8 cellular contexts compared by ENCODE assay signal in genomic region chr10:95467642-95468041, GRCh38.
DNase-seq lines count a peak whose midpoint lies in the region; TF ChIP-seq lines count a peak whose summit lies in the region.
"Not testable (repeated sequence)": the region's sequence is repeated elsewhere in the genome, so short reads cannot be mapped to it uniquely, and the experiment has no call there.

No MANE protein-coding gene starts in this region.

- not testable (repeated sequence) for TF ChIP-seq CTCF in MCF 10A (IDR thresholded peaks at IDR 0.05; ENCODE audit: unreplicated experiment); esophagus muscularis mucosa (IDR thresholded peaks at IDR 0.05); type B pancreatic cell (conservative IDR thresholded peaks at IDR 0.05)

- BruUV-seq in MCF 10A (replicated peaks; lab: Mats Ljungman, UMichigan), result not testable (repeated sequence)

- H3K4me1 ChIP-seq in BLaER1 (peaks cover 40% of the 10 kb centered on the region), HUES64 (ENCODE audit: insufficient read depth, low read length) (peaks cover 44% of the 10 kb centered on the region), esophagus muscularis mucosa (peaks cover 87 to 100% (median 98%) of the 10 kb centered on the region in 4 donors), muscle layer of duodenum (ENCODE audit: control insufficient read depth in 1 of 2, insufficient read depth in 2 of 2, low read length in 2 of 2) (peaks cover 6 to 30% of the 10 kb centered on the region in 2 donors), rectal smooth muscle tissue (ENCODE audit: control insufficient read depth, insufficient read depth, low read length) (peaks cover 48% of the 10 kb centered on the region)

- not testable (repeated sequence) for TF ChIP-seq POLR2A in esophagus muscularis mucosa (IDR thresholded peaks at IDR 0.05; ENCODE audit: low read depth)

- H3K27me3 ChIP-seq in BLaER1; HUES64 (ENCODE audit: insufficient read depth, low read length); esophagus muscularis mucosa; layer of hippocampus (ENCODE audit: control insufficient read depth, insufficient read depth, low read length); muscle layer of duodenum (ENCODE audit: low read depth, low read length); rectal smooth muscle tissue (ENCODE audit: control insufficient read depth, insufficient read depth, low read length): not testable (repeated sequence)

- peak overlapping the region; percentile 8 for H3K4me3 Mint-ChIP-seq in MCF 10A (ENCODE audit: unreplicated experiment)
- peak overlapping the region; percentile 76 for H3K4me3 Mint-ChIP-seq in type B pancreatic cell

- 84% methylated on average over 5 of the region's 5 CpGs for WGBS in HUES64
- 76% methylated on average over 5 of the region's 5 CpGs for WGBS in esophagus muscularis mucosa

- not testable (repeated sequence) for H3K36me3 ChIP-seq in BLaER1; HUES64 (ENCODE audit: insufficient read depth, low read length); esophagus muscularis mucosa; muscle layer of duodenum (ENCODE audit: control insufficient read depth in 1 of 2, insufficient read depth in 2 of 2, low read length in 2 of 2); rectal smooth muscle tissue (ENCODE audit: control insufficient read depth, insufficient read depth, low read length)

- not testable (repeated sequence) for TF ChIP-seq EP300 in esophagus muscularis mucosa (IDR thresholded peaks at IDR 0.05)

- H3K4me3 ChIP-seq in BLaER1; HUES64 (ENCODE audit: low read length); esophagus muscularis mucosa; muscle layer of duodenum (ENCODE audit: low read depth in 1 of 2, low read length in 2 of 2); rectal smooth muscle tissue (ENCODE audit: low read length): not testable (repeated sequence)

- intact Hi-C loops in MCF 10A (cut with micrococcal nuclease), result loop anchor here (1.0 kb wide), 1 partner anchor 134 kb away; no protein-coding TSS in a partner anchor
- intact Hi-C loops in esophagus muscularis mucosa (cut with DNase I), result not testable (repeated sequence)

- CTCF ChIA-PET in MCF 10A (lab: Yijun Ruan, JAX), result interaction anchor here (1.9 kb wide), 1 partner anchor 133 kb away, joined by 6 read pairs; no protein-coding TSS in a partner anchor

- not testable (repeated sequence) for H3K9me3 Mint-ChIP-seq in MCF 10A (ENCODE audit: unreplicated experiment); type B pancreatic cell

- H3K27me3 Mint-ChIP-seq in MCF 10A (ENCODE audit: insufficient read depth, unreplicated experiment); type B pancreatic cell: not testable (repeated sequence)

- not testable (repeated sequence) for DNase-seq in MCF 10A (ENCODE audit: unreplicated experiment); esophagus muscularis mucosa (ENCODE audit: extremely low spot score); type B pancreatic cell (ENCODE audit: extremely low spot score, unreplicated experiment)

- H3K4me1 Mint-ChIP-seq in MCF 10A (ENCODE audit: insufficient read depth, unreplicated experiment) (peaks cover 14% of the 10 kb centered on the region), type B pancreatic cell (ENCODE audit: unreplicated experiment) (peaks cover 50% of the 10 kb centered on the region)

- not testable (repeated sequence) for H3K27ac ChIP-seq in BLaER1
- peak overlapping the region; percentile 72; the same call in 1 of the 2 replicates for H3K27ac ChIP-seq in HUES64 (ENCODE audit: low read depth, low read length)
- peak overlapping the region; percentile 85 to 97 (median 94) for H3K27ac ChIP-seq in esophagus muscularis mucosa (replicated peaks in 1 of 4)
- peak overlapping the region; percentile 27 for H3K27ac ChIP-seq in layer of hippocampus (ENCODE audit: low read depth, low read length)
- peak overlapping the region; percentile 49 for H3K27ac ChIP-seq in muscle layer of duodenum (ENCODE audit: low read length)
- H3K27ac ChIP-seq in rectal smooth muscle tissue (ENCODE audit: low read depth, low read length), result peak overlapping the region; percentile 81

- H3K9ac ChIP-seq in BLaER1; HUES64 (ENCODE audit: low read depth, low read length); rectal smooth muscle tissue (ENCODE audit: low read length): not testable (repeated sequence)

- not testable (repeated sequence) for H3K36me3 Mint-ChIP-seq in MCF 10A (ENCODE audit: insufficient read depth, unreplicated experiment); type B pancreatic cell

- H4K20me1 ChIP-seq in BLaER1, result not testable (repeated sequence)

- POLR2A ChIA-PET in MCF 10A (lab: Yijun Ruan, JAX), result interaction anchor here (0.7 kb wide), 1 partner anchor 134 kb away, joined by 3 read pairs; no protein-coding TSS in a partner anchor

- peak overlapping the region; percentile 64 for H3K27ac Mint-ChIP-seq in MCF 10A (ENCODE audit: low read depth, unreplicated experiment)
- peak overlapping the region; percentile 90 for H3K27ac Mint-ChIP-seq in type B pancreatic cell

- not testable (repeated sequence) for H3K9me3 ChIP-seq in BLaER1; HUES64 (ENCODE audit: insufficient read depth, low read depth, low read length); esophagus muscularis mucosa; muscle layer of duodenum (ENCODE audit: control insufficient read depth in 1 of 2, low read length in 2 of 2)

- peak overlapping the region; percentile 70 for H3K4me2 ChIP-seq in BLaER1
